8 cellular contexts compared by ENCODE assay signal in the genomic region with DNA sequence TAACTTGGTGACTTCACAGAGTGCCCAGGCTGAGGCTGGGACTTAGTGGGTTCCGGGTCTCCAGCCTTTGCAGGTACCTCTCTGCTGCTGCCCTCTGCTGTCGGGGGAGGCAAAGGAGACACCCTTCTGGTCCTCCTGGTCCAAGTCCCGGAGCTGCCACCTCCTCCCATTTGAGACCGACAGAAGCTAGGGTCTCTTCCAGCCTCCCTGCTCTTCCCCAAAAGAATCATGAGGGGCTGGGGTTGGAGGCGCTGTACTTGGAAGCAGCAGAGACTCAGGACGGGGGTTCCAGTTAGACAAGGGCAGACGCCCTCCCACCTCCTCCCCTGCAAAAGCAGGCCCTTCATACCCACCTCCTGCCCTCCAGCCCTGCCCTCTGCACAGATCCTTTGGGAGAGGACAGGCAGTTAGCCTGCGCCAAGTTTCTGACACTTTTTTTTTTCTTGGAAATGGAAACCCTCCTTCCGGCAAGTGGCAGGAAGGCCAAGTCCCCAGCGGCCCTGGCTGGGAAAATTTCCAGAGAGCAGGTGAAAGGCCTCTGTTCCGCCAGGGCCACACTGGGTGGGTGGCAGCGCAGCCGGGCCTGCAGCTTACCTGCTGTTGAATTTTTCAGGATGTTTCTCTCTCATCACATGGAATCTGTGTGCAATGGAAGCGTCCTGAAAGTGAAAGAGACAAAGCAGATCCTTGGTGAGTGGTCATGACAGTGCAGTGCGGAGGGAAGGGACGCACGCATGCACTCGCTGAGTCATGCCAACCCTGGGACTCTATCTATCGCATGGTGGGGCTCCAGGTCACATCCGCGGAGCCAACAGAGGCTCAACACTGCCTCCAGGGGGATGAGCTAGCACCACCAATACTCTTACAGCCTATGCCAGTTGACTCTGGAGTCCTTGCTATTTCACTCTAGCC.
DNase-seq lines count a peak whose midpoint lies in the region; ATAC-seq and TF ChIP-seq lines count a peak whose summit lies in the region.

No MANE protein-coding gene starts in this region.

- H3K4me3 ChIP-seq in HL-60 (replicated peaks; ENCODE audit: insufficient read depth, low read length) (peak overlapping the region; percentile 17), astrocyte of the cerebellum (ENCODE audit: low read depth, low read length) (no peak overlapping the region), skeletal muscle satellite cell (ENCODE audit: low read length) (peak overlapping the region; percentile 66)

- H3K4me1 ChIP-seq in skeletal muscle satellite cell (ENCODE audit: control insufficient read depth, insufficient read depth, low read length): peaks cover 13% of the 10 kb centered on the region

- no peaks in the 10 kb centered on the region for H3K27me3 ChIP-seq in HL-60 (ENCODE audit: insufficient read depth, poor library complexity, severe bottlenecking)
- H3K27me3 ChIP-seq in skeletal muscle satellite cell (ENCODE audit: control insufficient read depth, insufficient read depth, low read length): no peaks in the 10 kb centered on the region

- H3K9ac ChIP-seq in skeletal muscle satellite cell (ENCODE audit: low read depth, low read length): peak overlapping the region; percentile 57

- H3K36me3 ChIP-seq in skeletal muscle satellite cell (ENCODE audit: insufficient read depth, low read length): no peaks in the 10 kb centered on the region

- in situ Hi-C loops in astrocyte of the cerebellum (cut with HindIII; ENCODE audit: low sequenced_read_pairs): loop anchor here (10.0 kb wide), 1 partner anchor 247 kb away; no protein-coding TSS in a partner anchor

- peak; percentile 68 for ATAC-seq in GM21390 (IDR thresholded peaks at IDR 0.05; ENCODE audit: unreplicated experiment)
- ATAC-seq in HG02588 (IDR thresholded peaks at IDR 0.05; ENCODE audit: unreplicated experiment): no peak

- no peaks in the 10 kb centered on the region for H3K9me3 ChIP-seq in skeletal muscle satellite cell (replicated peaks; ENCODE audit: low read length)

- H3K4me2 ChIP-seq in skeletal muscle satellite cell (ENCODE audit: low read length): peak overlapping the region; percentile 84

- TF ChIP-seq CTCF in HL-60 (IDR thresholded peaks at IDR 0.05; ENCODE audit: insufficient read depth, low read length) (peak; percentile 76), astrocyte of the cerebellum (IDR thresholded peaks at IDR 0.05; ENCODE audit: low read depth, low read length, missing control alignments) (peak; percentile 64)

- H3K27ac ChIP-seq in HL-60 (replicated peaks): peak overlapping the region; percentile 36; the same call in 1 of the 2 replicates

- DNase-seq in EH (ENCODE audit: low read depth) (peak; percentile 62), HL-60 (ENCODE audit: low read depth in 1 of 2, low spot score in 1 of 2) (peak; percentile 73 to 77), SHP77 (lab: John Stamatoyannopoulos, UW) (peak; percentile 91 to 92), astrocyte of the cerebellum (ENCODE audit: low read depth) (peak; percentile 15), iPS DF 19.7 (ENCODE audit: low read depth, low spot score) (peak; percentile 73)

Comparison
In these comparisons a context has a peak if more than half of its experiments do, and no peak if none do; other contexts are left out.
1. DNase-seq: peak in every context shown above with its lines; median percentile 92 in SHP77; 75 in HL-60; 73 in iPS DF 19.7; 62 in EH; 15 in astrocyte of the cerebellum.